In genomic region chr16:88461291-88462269, GRCh38 we compare ENCODE assay signal across 12 cellular contexts. TPM values are rescaled to one million over a fixed set of nuclear protein-coding genes. Genes with fewer than 3 reads are reported as not detected.
DNase-seq lines count a peak whose midpoint lies in the region; ATAC-seq and TF ChIP-seq lines count a peak whose summit lies in the region.
"Had no signal": no experiment of that assay in that cellular context is flagged by ENCODE, and none has a peak within 500 bp of the region (broad histone marks: within the 10 kb centered on the region; RNA-seq: fewer than 3 reads in every experiment).

No MANE protein-coding gene starts in this region.

- peak overlapping the region; percentile 25 for H3K4me3 Mint-ChIP-seq in neural crest cell
- H3K4me3 Mint-ChIP-seq: activated T-helper 17 cell treated with anti-CD3 and anti-CD28 coated beads, Interleukin-2, amount 50 U/mL, for 72 hours had no signal

- TF ChIP-seq CTCF in NB4 (IDR thresholded peaks at IDR 0.05; ENCODE audit: low read depth, low read length): no peak
- TF ChIP-seq CTCF in fibroblast of villous mesenchyme (IDR thresholded peaks at IDR 0.05; ENCODE audit: insufficient read depth, low read depth, low read length): no peak
- TF ChIP-seq CTCF in neural crest cell (conservative IDR thresholded peaks at IDR 0.05): no peak
- TF ChIP-seq CTCF in GM13977 (IDR thresholded peaks at IDR 0.05; ENCODE audit: extremely low read depth, insufficient read depth, missing control alignments): no peak

- no peaks in the 10 kb centered on the region for H3K9me3 Mint-ChIP-seq in neural crest cell
- H3K9me3 Mint-ChIP-seq: activated T-helper 17 cell treated with anti-CD3 and anti-CD28 coated beads, Interleukin-2, amount 50 U/mL, for 72 hours had no signal

- H3K27ac Mint-ChIP-seq in neural crest cell (ENCODE audit: unreplicated experiment): no peak overlapping the region
- H3K27ac Mint-ChIP-seq: activated T-helper 17 cell treated with anti-CD3 and anti-CD28 coated beads, Interleukin-2, amount 50 U/mL, for 72 hours had no signal

- no peak overlapping the region for H3K4me3 ChIP-seq in NB4 (ENCODE audit: low read depth, low read length)
- peak overlapping the region; percentile 4 for H3K4me3 ChIP-seq in fibroblast of villous mesenchyme (ENCODE audit: low read depth, low read length)

- ATAC-seq in GM18873 (IDR thresholded peaks at IDR 0.05; ENCODE audit: low FRiP score, unreplicated experiment): no peak
- ATAC-seq: activated T-helper 17 cell treated with anti-CD3 and anti-CD28 coated beads, Interleukin-2, amount 50 U/mL, for 72 hours had no signal

- peaks cover 3% of the 10 kb centered on the region for H3K4me1 Mint-ChIP-seq in neural crest cell

- TF ChIP-seq POLR2A in NB4 (IDR thresholded peaks at IDR 0.05; ENCODE audit: extremely low read depth, insufficient read length): no peak

- H3K27me3 Mint-ChIP-seq in neural crest cell (ENCODE audit: low read depth): peaks cover 3% of the 10 kb centered on the region
- H3K27me3 Mint-ChIP-seq: activated T-helper 17 cell treated with anti-CD3 and anti-CD28 coated beads, Interleukin-2, amount 50 U/mL, for 72 hours had no signal

- in situ Hi-C loops in GM13977 (cut with MboI; ENCODE audit: low pct_unique_long_range_greater_than_20kb, low sequenced_read_pairs, unreplicated experiment): no loop called here

- no peaks in the 10 kb centered on the region for H3K36me3 Mint-ChIP-seq in neural crest cell (ENCODE audit: low read depth)

- DNase-seq in COR-L47 (lab: John Stamatoyannopoulos, UW) (peak; percentile 39), NB4 (ENCODE audit: low read depth) (peak; percentile 44), fibroblast of villous mesenchyme (ENCODE audit: low read depth) (peak; percentile 77), neural crest cell (ENCODE audit: low read depth, low spot score) (no peak), cerebellar cortex (ENCODE audit: low spot score) (no peak), GM13977 (ENCODE audit: low spot score) (no peak), dermis blood vessel endothelial cell (no peak)
- DNase-seq: cortex of kidney; NCI-H1436; stimulated activated naive CD4-positive, alpha-beta T cell had no signal

RNA-seq across cellular contexts. Expression of gene ZFPM1, which starts 8.5 kb away (rescaled TPM):
- total RNA-seq in fibroblast of villous mesenchyme (2.6 TPM in 2 replicates), neural crest cell (11.1 and 11.2 TPM in 2 replicates), dermis blood vessel endothelial cell (1.4 and 1.6 TPM in 2 replicates)

Comparison
In these comparisons a context has a peak if more than half of its experiments do, and no peak if none do; other contexts are left out.
1. DNase-seq: peak in COR-L47 (single experiment), NB4 (single experiment) and fibroblast of villous mesenchyme (single experiment); none in neural crest cell (single experiment), cerebellar cortex (single experiment), GM13977 (single experiment) and dermis blood vessel endothelial cell (single experiment).